ENCODE assay signal across 8 cellular contexts in genomic region chr1:6743189-6744101, GRCh38. TPM values are rescaled to one million over a fixed set of nuclear protein-coding genes. Genes with fewer than 3 reads are reported as not detected.
DNase-seq lines count a peak whose midpoint lies in the region; ATAC-seq and TF ChIP-seq lines count a peak whose summit lies in the region.

No MANE protein-coding gene starts in this region.

- CTCF ChIA-PET in AG04450 (lab: Charles Lee), result interaction anchor here (1.1 to 1.9 kb wide), 4 partner anchors 15 to 42 kb away, joined by 6 to 12 read pairs (median 8); partner anchors contain the start of gene DNAJC11

- H3K27me3 ChIP-seq in AG04450 (ENCODE audit: control insufficient read depth, insufficient read depth, low read length) (peaks cover 5% of the 10 kb centered on the region), vagina (no peaks in the 10 kb centered on the region)

- TF ChIP-seq POLR2A in vagina (IDR thresholded peaks at IDR 0.05), result no peak

- peaks cover 15% of the 10 kb centered on the region for H3K4me1 ChIP-seq in vagina

- no peaks in the 10 kb centered on the region for H3K36me3 ChIP-seq in vagina

- POLR2A ChIA-PET in AG04450 (lab: Yijun Ruan, JAX), result interaction anchor here (0.5 to 0.6 kb wide), 2 partner anchors 64 to 97 kb away, joined by 4 to 10 read pairs; no protein-coding TSS in a partner anchor

- peak overlapping the region; percentile 73 for H3K27ac ChIP-seq in AG04450 (ENCODE audit: low read depth, low read length)
- peak overlapping the region; percentile 75 for H3K27ac ChIP-seq in vagina

- H3K4me3 ChIP-seq in AG04450 (ENCODE audit: low read depth, low read length), result 0 out of 2 replicates have a peak overlapping the region, but pooled peaks have one; percentile 13
- peak overlapping the region in 1 of 2 donors; percentile 6 for H3K4me3 ChIP-seq in vagina

- DNase-seq in AG04450 (ENCODE audit: low read depth, low spot score), result peak; percentile 36
- DNase-seq in SIG-M5 (lab: John Stamatoyannopoulos, UW), result peak; percentile 71
- DNase-seq in dermis blood vessel endothelial cell, result peak; percentile 74
- DNase-seq in midbrain (lab: John Stamatoyannopoulos, UW), result peak; percentile 28
- no peak for DNase-seq in vagina (ENCODE audit: extremely low spot score in 2 of 2)
- no peak for DNase-seq in RKO (ENCODE audit: low spot score)

- intact Hi-C loops in vagina (cut with DNase I), result no loop called here

- TF ChIP-seq CTCF in AG04450 (IDR thresholded peaks at IDR 0.05; ENCODE audit: low read depth, low read length), result no peak
- TF ChIP-seq CTCF in vagina (IDR thresholded peaks at IDR 0.05), result no peak

- peak; percentile 51 for ATAC-seq in GM18909 (IDR thresholded peaks at IDR 0.05; ENCODE audit: poor library complexity, unreplicated experiment)
- ATAC-seq in HG02973 (IDR thresholded peaks at IDR 0.05; ENCODE audit: unreplicated experiment), result no peak

- H3K9me3 ChIP-seq in AG04450 (ENCODE audit: control insufficient read depth, insufficient read depth, low read length), result peaks cover 6% of the 10 kb centered on the region
- no peaks in the 10 kb centered on the region for H3K9me3 ChIP-seq in vagina

RNA-seq across cellular contexts. Expression of gene CAMTA1, which starts 41.8 kb away (rescaled TPM):
- 51.8 and 64.9 TPM in 2 replicates for polyA plus RNA-seq in AG04450 (2011; rRNA removed)
- 22.1 and 35.3 TPM in 2 replicates for polyA minus RNA-seq in AG04450 (2011; rRNA and poly(A)+ RNA removed)
- total RNA-seq in dermis blood vessel endothelial cell (52.7 and 58.4 TPM in 2 replicates), vagina (62.9 TPM)

RNA-seq across cellular contexts. Expression of gene DNAJC11, which starts 41.8 kb away (rescaled TPM):
- polyA plus RNA-seq in AG04450 (2011; rRNA removed), result 38.9 and 41.9 TPM in 2 replicates
- polyA minus RNA-seq in AG04450 (2011; rRNA and poly(A)+ RNA removed), result 32.0 and 38.0 TPM in 2 replicates
- total RNA-seq in dermis blood vessel endothelial cell (38.6 and 52.1 TPM in 2 replicates), vagina (29.2 TPM)

Comparison
In these comparisons a context has a peak if more than half of its experiments do, and no peak if none do; other contexts are left out.
1. DNase-seq: peak in AG04450 (single experiment), SIG-M5 (single experiment), dermis blood vessel endothelial cell (single experiment) and midbrain (single experiment); none in vagina (0 of 2) and RKO (single experiment).